Comparison of ENCODE assay signal across 8 cellular contexts in the genomic region with DNA sequence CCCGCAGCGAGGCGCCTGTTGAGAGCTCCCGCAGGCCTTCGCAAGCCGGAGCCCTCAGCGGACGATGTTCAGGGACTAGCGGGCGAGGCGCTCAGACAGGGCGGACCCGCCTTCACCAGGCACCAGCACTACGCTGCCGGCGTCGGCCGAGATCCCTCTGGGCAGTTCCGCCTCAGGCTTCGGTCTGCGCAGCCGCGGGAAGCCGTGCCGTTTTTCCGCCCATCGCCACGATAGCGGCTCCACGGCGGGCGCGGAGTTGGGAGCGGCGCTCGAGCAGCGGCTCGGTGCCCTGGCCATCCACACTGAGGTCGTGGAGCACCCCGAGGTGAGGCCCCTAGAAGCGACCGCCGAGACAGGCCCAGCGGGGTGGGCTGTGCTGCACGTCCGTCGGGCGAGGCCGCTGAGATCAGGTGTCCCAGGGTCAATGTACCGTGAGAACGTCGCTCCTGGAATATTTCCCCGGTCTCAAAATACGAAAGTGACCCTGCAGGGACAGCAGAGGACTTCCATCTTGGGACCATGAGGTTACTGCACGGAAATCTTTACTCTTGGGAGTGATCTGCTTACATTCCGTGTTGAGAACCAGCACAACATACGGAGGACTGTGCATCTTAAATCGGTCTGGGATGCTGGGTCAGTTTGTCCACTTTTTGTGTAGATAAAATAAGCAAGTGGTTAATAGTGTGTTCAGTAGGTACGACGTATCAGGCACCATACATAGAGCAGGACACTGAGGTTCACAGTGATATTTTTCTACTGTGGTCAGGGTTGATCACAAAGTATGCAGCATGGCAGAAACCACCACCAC. TPM values are rescaled to one million over a fixed set of nuclear protein-coding genes. Genes with fewer than 3 reads are reported as not detected.
A peak's percentile ranks its signal among the peaks of the same experiment; 100 is the strongest.
DNase-seq lines count a peak whose midpoint lies in the region; ATAC-seq and TF ChIP-seq lines count a peak whose summit lies in the region.

No MANE protein-coding gene starts in this region.

- DNase-seq in GM12865 (ENCODE audit: low read depth) (peak; percentile 95), NCI-H1105 treated with DMSO at 0.1 percent for 48 hours (lab: John Stamatoyannopoulos, UW) (peak; percentile 78), T-helper 17 cell (peak; percentile 75 to 77 (median 77)), hepatic stellate cell (ENCODE audit: low spot score) (peak; percentile 81), retina (peak; percentile 93), NCI-H1048 (lab: John Stamatoyannopoulos, UW) (no peak)

- peaks cover 10% of the 10 kb centered on the region for H3K4me1 Mint-ChIP-seq in T-helper 17 cell

- H3K9me3 ChIP-seq in T-helper 17 cell (ENCODE audit: control insufficient read depth, low read length, poor library complexity, severe bottlenecking) = no peaks in the 10 kb centered on the region

- no peaks in the 10 kb centered on the region for H3K27me3 Mint-ChIP-seq in T-helper 17 cell

- H3K4me3 Mint-ChIP-seq in T-helper 17 cell = peak overlapping the region; percentile 90

- no peaks in the 10 kb centered on the region for H3K36me3 Mint-ChIP-seq in T-helper 17 cell (ENCODE audit: low read depth)

- peak; percentile 98 for ATAC-seq in HG02678 (IDR thresholded peaks at IDR 0.05; ENCODE audit: unreplicated experiment)
- ATAC-seq in T-helper 17 cell = peak; percentile 99

- H3K27ac ChIP-seq in angular gyrus (ENCODE audit: low read depth, low read length) = peak overlapping the region; percentile 94

- no peak for TF ChIP-seq CTCF in GM12865 (IDR thresholded peaks at IDR 0.05; ENCODE audit: insufficient read depth, low read depth, low read length, missing control alignments)

- H3K4me3 ChIP-seq in GM12865 (ENCODE audit: low read depth, low read length) = peak overlapping the region; percentile 64

- H3K27ac Mint-ChIP-seq in T-helper 17 cell = peak overlapping the region; percentile 89

RNA-seq across cellular contexts. Expression of a gene that starts 13.3 kb away (rescaled TPM):
- total RNA-seq in T-helper 17 cell = 10 to 100 TPM; 16.8 to 18.7 TPM

RNA-seq across cellular contexts. Expression of a gene that starts 49.8 kb away (rescaled TPM):
- total RNA-seq in T-helper 17 cell = 1,000 to 10,000 TPM; 1,730 to 1,784 TPM

RNA-seq across cellular contexts. Expression of a gene that starts 50.2 kb away (rescaled TPM):
- total RNA-seq in T-helper 17 cell = 1 to 10 TPM; 3.5 to 7.1 TPM
